14 cellular contexts compared by ENCODE assay signal in the genomic region with DNA sequence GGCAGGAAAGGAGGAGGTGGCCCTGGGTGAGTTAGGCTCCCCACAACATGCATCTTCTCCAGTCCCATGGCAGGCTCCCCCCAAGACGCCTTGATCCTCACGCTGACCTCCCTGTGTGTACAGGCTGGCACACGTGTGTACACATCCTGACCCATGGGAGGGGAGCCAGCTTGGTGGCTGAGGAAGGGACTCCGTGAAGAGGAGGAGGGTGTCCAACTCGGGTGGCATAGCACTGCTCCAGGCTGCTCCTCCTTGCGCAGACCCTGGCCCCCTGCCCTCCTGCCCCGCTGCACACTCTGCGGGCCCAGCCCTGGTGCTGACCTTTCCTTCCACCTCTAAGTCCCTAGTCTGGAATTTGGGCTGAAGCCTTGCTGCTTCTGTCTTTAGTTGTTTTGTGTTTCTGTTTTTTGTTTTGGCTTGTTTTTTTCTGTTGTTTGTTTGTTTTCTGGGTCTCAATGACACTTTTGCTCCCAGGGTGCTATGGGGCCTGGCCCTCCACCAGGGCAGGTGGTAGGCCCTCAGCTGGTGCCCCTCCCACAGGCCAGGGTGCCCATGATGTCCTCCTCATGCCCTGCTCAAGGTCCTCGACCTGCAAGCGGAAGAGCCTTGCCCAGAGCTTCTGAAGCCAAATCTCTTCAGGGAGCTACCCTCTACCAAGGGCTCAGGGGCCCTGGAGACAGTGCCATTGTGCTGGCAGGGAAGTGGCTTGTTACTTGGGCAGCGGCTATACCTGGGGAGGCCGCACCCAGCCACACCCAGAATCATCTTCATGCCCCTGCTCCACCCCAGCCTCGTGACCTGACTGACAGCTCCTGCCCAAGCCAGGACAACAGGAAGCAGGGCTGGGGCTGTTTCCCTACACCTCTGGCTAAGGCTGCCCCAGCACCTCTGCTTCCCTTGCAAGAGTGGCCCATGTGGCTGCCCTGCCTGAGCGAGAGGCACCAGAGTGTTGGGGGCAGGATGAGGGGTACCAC. TPM values are rescaled to one million over a fixed set of nuclear protein-coding genes. Genes with fewer than 3 reads are reported as not detected.
DNase-seq lines count a peak whose midpoint lies in the region; ATAC-seq and TF ChIP-seq lines count a peak whose summit lies in the region.
"Had no signal": no experiment of that assay in that cellular context is flagged by ENCODE, and none has a peak within 500 bp of the region (broad histone marks: within the 10 kb centered on the region; RNA-seq: fewer than 3 reads in every experiment).

No MANE protein-coding gene starts in this region.

- H3K4me1 Mint-ChIP-seq in natural killer cell treated with Interleukin-12 subunit alpha and Interleukin-12 subunit beta and Interleukin-15 and Interleukin-18, amount 100 ng/mL, for 72 hours (ENCODE audit: low read depth in 2 of 2) = peaks cover 0 to 9% of the 10 kb centered on the region in 2 donors
- peaks cover 0 to under 1% of the 10 kb centered on the region in 2 donors for H3K4me1 Mint-ChIP-seq in natural killer cell
- H3K4me1 Mint-ChIP-seq in osteocyte (ENCODE audit: unreplicated experiment) = peaks cover 59% of the 10 kb centered on the region

- no peak overlapping the region for H3K4me3 Mint-ChIP-seq in natural killer cell treated with Interleukin-12 subunit alpha and Interleukin-12 subunit beta and Interleukin-15 and Interleukin-18, amount 100 ng/mL, for 72 hours
- H3K4me3 Mint-ChIP-seq in natural killer cell = no peak overlapping the region
- no peak overlapping the region for H3K4me3 Mint-ChIP-seq in osteocyte (ENCODE audit: unreplicated experiment)

- H3K27ac ChIP-seq in esophagus (ENCODE audit: low read depth in 2 of 2, low read length in 1 of 2) = peak overlapping the region; percentile 96 to 97
- H3K27ac ChIP-seq: SJSA1 had no signal

- 53 to 55% methylated on average over 14 of the region's 14 CpGs for WGBS in esophagus, 2 donors

- intact Hi-C loops in natural killer cell (cut with micrococcal nuclease) = no loop called here

- H3K4me3 ChIP-seq in esophagus (ENCODE audit: low read depth in 1 of 2, low read length in 2 of 2) = peak overlapping the region; percentile 36 to 77
- H3K4me3 ChIP-seq: SJSA1 had no signal

- no peaks in the 10 kb centered on the region for H3K27me3 ChIP-seq in esophagus (ENCODE audit: control insufficient read depth in 1 of 2, insufficient read depth in 2 of 2, low read length in 2 of 2)
- H3K27me3 ChIP-seq: SJSA1 had no signal

- no peaks in the 10 kb centered on the region for H3K9me3 Mint-ChIP-seq in natural killer cell treated with Interleukin-12 subunit alpha and Interleukin-12 subunit beta and Interleukin-15 and Interleukin-18, amount 100 ng/mL, for 72 hours
- no peaks in the 10 kb centered on the region for H3K9me3 Mint-ChIP-seq in natural killer cell
- no peaks in the 10 kb centered on the region for H3K9me3 Mint-ChIP-seq in osteocyte (ENCODE audit: unreplicated experiment)

- DNase-seq in natural killer cell treated with Interleukin-12 subunit alpha and Interleukin-12 subunit beta and Interleukin-15 and Interleukin-18, amount 100 ng/mL, for 72 hours (ENCODE audit: low spot score) = peak; percentile 54
- DNase-seq in natural killer cell (no peak), osteocyte (ENCODE audit: extremely low spot score, unreplicated experiment) (no peak), SK-N-DZ (ENCODE audit: low spot score) (no peak)
- DNase-seq: activated CD4-positive, alpha-beta T cell treated with anti-CD3 and anti-CD28 coated beads, Interleukin-2, amount 50 U/mL, for 4 hours; activated naive CD4-positive, alpha-beta T cell treated with anti-CD3 and anti-CD28 coated beads, Interleukin-2, amount 50 U/mL, for 16 hours; effector memory CD4-positive, alpha-beta T cell; GDM1; KG1 had no signal

- peaks cover 18 to 39% of the 10 kb centered on the region in 2 donors for H3K4me1 ChIP-seq in esophagus (ENCODE audit: control insufficient read depth in 2 of 2, insufficient read depth in 2 of 2, low read length in 1 of 2)

- no peaks in the 10 kb centered on the region for H3K36me3 Mint-ChIP-seq in natural killer cell treated with Interleukin-12 subunit alpha and Interleukin-12 subunit beta and Interleukin-15 and Interleukin-18, amount 100 ng/mL, for 72 hours
- H3K36me3 Mint-ChIP-seq in natural killer cell (no peaks in the 10 kb centered on the region), osteocyte (ENCODE audit: unreplicated experiment) (no peaks in the 10 kb centered on the region)

- TF ChIP-seq CTCF in natural killer cell (IDR thresholded peaks at IDR 0.05) (no peak), osteocyte (IDR thresholded peaks at IDR 0.05) (no peak)

- peaks cover 29 to 31% of the 10 kb centered on the region in 2 donors for H3K27me3 Mint-ChIP-seq in natural killer cell treated with Interleukin-12 subunit alpha and Interleukin-12 subunit beta and Interleukin-15 and Interleukin-18, amount 100 ng/mL, for 72 hours
- peaks cover 41 to 58% of the 10 kb centered on the region in 2 donors for H3K27me3 Mint-ChIP-seq in natural killer cell (ENCODE audit: low read depth in 2 of 2)
- H3K27me3 Mint-ChIP-seq in osteocyte (ENCODE audit: unreplicated experiment) = no peaks in the 10 kb centered on the region

- ATAC-seq in natural killer cell treated with Interleukin-12 subunit alpha and Interleukin-12 subunit beta and Interleukin-15 and Interleukin-18, amount 100 ng/mL, for 72 hours = no peak
- ATAC-seq in natural killer cell (no peak), GM21825 (IDR thresholded peaks at IDR 0.05; ENCODE audit: unreplicated experiment) (no peak), HG03135 (IDR thresholded peaks at IDR 0.05; ENCODE audit: unreplicated experiment) (no peak), HG02610 (IDR thresholded peaks at IDR 0.05; ENCODE audit: unreplicated experiment) (no peak)

- H3K36me3 ChIP-seq in esophagus (ENCODE audit: control insufficient read depth in 2 of 2, insufficient read depth in 2 of 2, low read length in 1 of 2) = peaks cover 0 to 6% of the 10 kb centered on the region in 2 donors
- H3K36me3 ChIP-seq: SJSA1 had no signal

- H3K27ac Mint-ChIP-seq in natural killer cell treated with Interleukin-12 subunit alpha and Interleukin-12 subunit beta and Interleukin-15 and Interleukin-18, amount 100 ng/mL, for 72 hours = no peak overlapping the region
- H3K27ac Mint-ChIP-seq in natural killer cell (no peak overlapping the region), osteocyte (ENCODE audit: unreplicated experiment) (peak overlapping the region; percentile 50)

- H3K9me3 ChIP-seq in esophagus (ENCODE audit: control insufficient read depth in 2 of 2, insufficient read depth in 1 of 2, low read depth in 1 of 2, low read length in 1 of 2) = no peaks in the 10 kb centered on the region
- H3K9me3 ChIP-seq: SJSA1 had no signal

RNA-seq across cellular contexts. Expression of a gene that starts 5.1 kb away (rescaled TPM):
- not detected for total RNA-seq in natural killer cell treated with Interleukin-12 subunit alpha and Interleukin-12 subunit beta and Interleukin-15 and Interleukin-18, amount 100 ng/mL, for 72 hours
- total RNA-seq in natural killer cell = not detected
- 10 to 100 TPM; 24.6 to 27.7 TPM for polyA plus RNA-seq in esophagus
- 10.6 and 11.4 TPM in 2 replicates for total RNA-seq in osteocyte
- 12.5 and 12.6 TPM in 2 replicates for polyA plus RNA-seq in SK-N-DZ (2014; cell fraction: cytosol; rRNA removed)
- polyA plus RNA-seq in SK-N-DZ (2014; cell fraction: nucleus; rRNA removed) = 13.3 and 15.7 TPM in 2 replicates

Comparison
In these comparisons a context has a peak if more than half of its experiments do, and no peak if none do; other contexts are left out.
1. RNA of a gene that starts 5.1 kb away (total RNA-seq): 10.6 to 11.4 TPM in osteocyte; not detected in natural killer cell treated with Interleukin-12 subunit alpha and Interleukin-12 subunit beta and Interleukin-15 and Interleukin-18, amount 100 ng/mL, for 72 hours and not detected in natural killer cell; every median in the first group is over 10 times any median in the second.